Comparison of ENCODE assay signal across 11 cellular contexts in genomic region chr6:27205375-27206278, GRCh38. TPM values are rescaled to one million over a fixed set of nuclear protein-coding genes. Genes with fewer than 3 reads are reported as not detected.
DNase-seq lines count a peak whose midpoint lies in the region; ATAC-seq lines count a peak whose summit lies in the region.
"Had no signal": no experiment of that assay in that cellular context is flagged by ENCODE, and none has a peak within 500 bp of the region (broad histone marks: within the 10 kb centered on the region; RNA-seq: fewer than 3 reads in every experiment).

No MANE protein-coding gene starts in this region.

- no peaks in the 10 kb centered on the region for H3K9me3 ChIP-seq in iPS DF 6.9 (ENCODE audit: control insufficient read depth, insufficient read depth, low read length)
- H3K9me3 ChIP-seq: gastrocnemius medialis had no signal

- peak; percentile 46 for DNase-seq in activated CD4-positive, alpha-beta T cell treated with anti-CD3 and anti-CD28 coated beads for 48 hours
- no peak for DNase-seq in activated CD4-positive, alpha-beta T cell treated with anti-CD3 and anti-CD28 coated beads for 1 hour
- DNase-seq in iPS DF 6.9 (ENCODE audit: low read depth, low spot score) (no peak), GF-D8 (lab: John Stamatoyannopoulos, UW) (no peak), GM19240 (ENCODE audit: insufficient read length, low spot score) (no peak)
- DNase-seq in stimulated activated CD8-positive, alpha-beta memory T cell treated with anti-CD3 and anti-CD28 coated beads, Interleukin-7, amount 100 ng/mL, for 48 hours (ENCODE audit: extremely low read depth in 1 of 2, low read depth in 1 of 2): peak; percentile 26
- DNase-seq: gastrocnemius medialis, NCI-H1694 had no signal

- H3K27me3 ChIP-seq in iPS DF 6.9 (ENCODE audit: control insufficient read depth, insufficient read depth, low read length): no peaks in the 10 kb centered on the region

- H3K4me1 ChIP-seq in iPS DF 6.9 (ENCODE audit: control insufficient read depth, insufficient read depth, low read length): peaks cover 1% of the 10 kb centered on the region; the same call in 1 of the 2 replicates
- H3K4me1 ChIP-seq: gastrocnemius medialis had no signal

- H3K36me3 Mint-ChIP-seq in activated T-helper 17 cell treated with anti-CD3 and anti-CD28 coated beads, Interleukin-2, amount 50 U/mL, for 72 hours (ENCODE audit: low read depth): no peaks in the 10 kb centered on the region

- H3K27ac Mint-ChIP-seq in activated T-helper 17 cell treated with anti-CD3 and anti-CD28 coated beads, Interleukin-2, amount 50 U/mL, for 72 hours: no peak overlapping the region

- H3K27ac ChIP-seq in iPS DF 6.9 (ENCODE audit: low read length): no peak overlapping the region
- H3K27ac ChIP-seq: gastrocnemius medialis, VCaP had no signal

- no peaks in the 10 kb centered on the region for H3K9me3 Mint-ChIP-seq in activated T-helper 17 cell treated with anti-CD3 and anti-CD28 coated beads, Interleukin-2, amount 50 U/mL, for 72 hours

- H3K36me3 ChIP-seq in iPS DF 6.9 (ENCODE audit: control insufficient read depth, insufficient read depth, low read length): no peaks in the 10 kb centered on the region
- H3K36me3 ChIP-seq: gastrocnemius medialis had no signal

- H3K4me3 ChIP-seq in iPS DF 6.9 (ENCODE audit: low read length): peak overlapping the region; percentile 44; the same call in 1 of the 2 replicates
- H3K4me3 ChIP-seq: gastrocnemius medialis had no signal

- peaks cover 37% of the 10 kb centered on the region for H3K27me3 Mint-ChIP-seq in activated T-helper 17 cell treated with anti-CD3 and anti-CD28 coated beads, Interleukin-2, amount 50 U/mL, for 72 hours

- ATAC-seq in activated T-helper 17 cell treated with anti-CD3 and anti-CD28 coated beads, Interleukin-2, amount 50 U/mL, for 72 hours (replicated peaks): peak; percentile 46
- no peak for ATAC-seq in GM18502 (IDR thresholded peaks at IDR 0.05; ENCODE audit: poor library complexity, unreplicated experiment)
- ATAC-seq: gastrocnemius medialis had no signal

- no CpG with 5 or more reads among the region's 32 CpGs for WGBS in iPS DF 6.9 (ENCODE audit: insufficient coverage, insufficient read length)

- peak overlapping the region; percentile 67 for H3K4me3 Mint-ChIP-seq in activated T-helper 17 cell treated with anti-CD3 and anti-CD28 coated beads, Interleukin-2, amount 50 U/mL, for 72 hours

- H3K4me1 Mint-ChIP-seq in activated T-helper 17 cell treated with anti-CD3 and anti-CD28 coated beads, Interleukin-2, amount 50 U/mL, for 72 hours: peaks cover 5% of the 10 kb centered on the region

RNA-seq across cellular contexts. Expression of gene PRSS16, which starts 41.9 kb away (rescaled TPM):
- 1 to 10 TPM; 1.8 to 2.6 TPM for total RNA-seq in activated T-helper 17 cell treated with anti-CD3 and anti-CD28 coated beads, Interleukin-2, amount 50 U/mL, for 72 hours
- total RNA-seq: gastrocnemius medialis had no signal

Comparison
In these comparisons a context has a peak if more than half of its experiments do, and no peak if none do; other contexts are left out.
1. DNase-seq: peak in activated CD4-positive, alpha-beta T cell treated with anti-CD3 and anti-CD28 coated beads for 48 hours (single experiment) and stimulated activated CD8-positive, alpha-beta memory T cell treated with anti-CD3 and anti-CD28 coated beads, Interleukin-7, amount 100 ng/mL, for 48 hours (2 of 2); none in activated CD4-positive, alpha-beta T cell treated with anti-CD3 and anti-CD28 coated beads for 1 hour (single experiment), iPS DF 6.9 (single experiment), GF-D8 (single experiment) and GM19240 (single experiment).